Comparison of ENCODE assay signal across 11 cellular contexts in genomic region chr6:4607026-4607704, GRCh38.
DNase-seq lines count a peak whose midpoint lies in the region; ATAC-seq and TF ChIP-seq lines count a peak whose summit lies in the region.
"Had no signal": no experiment of that assay in that cellular context is flagged by ENCODE, and none has a peak within 500 bp of the region (broad histone marks: within the 10 kb centered on the region; RNA-seq: fewer than 3 reads in every experiment).

No MANE protein-coding gene starts in this region.

- peaks cover 4% of the 10 kb centered on the region for H3K36me3 Mint-ChIP-seq in MCF 10A (ENCODE audit: insufficient read depth, unreplicated experiment)
- H3K36me3 Mint-ChIP-seq: activated naive CD8-positive, alpha-beta T cell treated with anti-CD3 and anti-CD28 coated beads for 36 hours had no signal

- H3K27ac ChIP-seq in ACC112 (ENCODE audit: low read depth, low read length) = peak overlapping the region; percentile 33; the same call in 1 of the 2 replicates

- ATAC-seq in GM18505 (IDR thresholded peaks at IDR 0.05; ENCODE audit: unreplicated experiment) = no peak

- peak overlapping the region; percentile 49 for H3K4me3 ChIP-seq in ACC112 (ENCODE audit: low read depth, low read length)

- CTCF ChIA-PET in MCF 10A (lab: Yijun Ruan, JAX) = no interaction called here

- no peak for TF ChIP-seq POLR2A in GM18505 (IDR thresholded peaks at IDR 0.05; ENCODE audit: borderline replicate concordance, extremely low read depth, insufficient read depth, insufficient read length)

- peak overlapping the region; percentile 24 for H3K27ac Mint-ChIP-seq in MCF 10A (ENCODE audit: low read depth, unreplicated experiment)
- H3K27ac Mint-ChIP-seq: activated naive CD8-positive, alpha-beta T cell treated with anti-CD3 and anti-CD28 coated beads for 36 hours had no signal

- no peaks in the 10 kb centered on the region for H3K27me3 Mint-ChIP-seq in MCF 10A (ENCODE audit: insufficient read depth, unreplicated experiment)

- H3K79me2 ChIP-seq in ACC112 (ENCODE audit: control insufficient read depth, insufficient read depth, low read length, unreplicated experiment) = no peaks in the 10 kb centered on the region

- H3K9me3 Mint-ChIP-seq in MCF 10A (ENCODE audit: unreplicated experiment) = no peaks in the 10 kb centered on the region
- H3K9me3 Mint-ChIP-seq: activated naive CD8-positive, alpha-beta T cell treated with anti-CD3 and anti-CD28 coated beads for 36 hours had no signal

- intact Hi-C loops in MCF 10A (cut with micrococcal nuclease) = no loop called here

- peak overlapping the region; percentile 63 for H2AFZ ChIP-seq in ACC112 (ENCODE audit: low read length, unreplicated experiment)

- H3K4me3 Mint-ChIP-seq in MCF 10A (ENCODE audit: unreplicated experiment) = peak overlapping the region; percentile 49
- H3K4me3 Mint-ChIP-seq: activated naive CD8-positive, alpha-beta T cell treated with anti-CD3 and anti-CD28 coated beads for 36 hours had no signal

- DNase-seq in MV-4-11 (lab: John Stamatoyannopoulos, UW) = peak; percentile 40
- peak; percentile 81 for DNase-seq in MCF 10A (ENCODE audit: unreplicated experiment)
- peak; percentile 95 for DNase-seq in lung microvascular endothelial cell (ENCODE audit: low read depth in 2 of 2)
- no peak for DNase-seq in T-helper 9 cell
- DNase-seq in D341Med (ENCODE audit: low spot score) = no peak
- no peak for DNase-seq in stimulated activated CD4-positive, alpha-beta T cell treated with anti-CD3 and anti-CD28 coated beads, Interleukin-2, amount 100 ng/mL, for 24 hours
- DNase-seq: activated naive CD8-positive, alpha-beta T cell treated with anti-CD3 and anti-CD28 coated beads for 36 hours; COR-L47; stimulated activated CD4-positive, alpha-beta T cell treated with anti-CD3 and anti-CD28 coated beads, Interleukin-4, amount 100 ng/mL, for 24 hours had no signal

- no peak for TF ChIP-seq CTCF in MCF 10A (IDR thresholded peaks at IDR 0.05; ENCODE audit: unreplicated experiment)

- POLR2A ChIA-PET in MCF 10A (lab: Yijun Ruan, JAX) = interaction anchor here (0.6 to 1.4 kb wide), 4 partner anchors 11 to 327 kb away, joined by 3 to 5 read pairs (median 4); no protein-coding TSS in a partner anchor

- H3K4me1 Mint-ChIP-seq in MCF 10A (ENCODE audit: insufficient read depth, unreplicated experiment) = peaks cover 32% of the 10 kb centered on the region

- peaks cover 40% of the 10 kb centered on the region for H3K4me1 ChIP-seq in ACC112 (ENCODE audit: control insufficient read depth, insufficient read depth, low read length, unreplicated experiment)

- H3K27me3 ChIP-seq in ACC112 (ENCODE audit: insufficient read depth, low read length) = no peaks in the 10 kb centered on the region

- BruUV-seq in MCF 10A (replicated peaks; lab: Mats Ljungman, UMichigan) = no TSS peak

- no peaks in the 10 kb centered on the region for H3K36me3 ChIP-seq in ACC112 (ENCODE audit: insufficient read depth, low read length)

Comparison
In these comparisons a context has a peak if more than half of its experiments do, and no peak if none do; other contexts are left out.
1. DNase-seq: peak in MV-4-11 (single experiment), MCF 10A (single experiment) and lung microvascular endothelial cell (2 of 2); none in T-helper 9 cell (single experiment), D341Med (single experiment) and stimulated activated CD4-positive, alpha-beta T cell treated with anti-CD3 and anti-CD28 coated beads, Interleukin-2, amount 100 ng/mL, for 24 hours (0 of 2).